8 cellular contexts compared by ENCODE assay signal in genomic region chr1:148901150-148901952, GRCh38. TPM values are rescaled to one million over a fixed set of nuclear protein-coding genes. Genes with fewer than 3 reads are reported as not detected.
DNase-seq lines count a peak whose midpoint lies in the region; ATAC-seq and TF ChIP-seq lines count a peak whose summit lies in the region.
"Not testable (repeated sequence)": the region's sequence is repeated elsewhere in the genome, so short reads cannot be mapped to it uniquely, and the experiment has no call there.

No MANE protein-coding gene starts in this region.

- H3K27ac Mint-ChIP-seq in T-helper 17 cell; activated T-helper 17 cell treated with anti-CD3 and anti-CD28 coated beads, Interleukin-2, amount 50 U/mL, for 72 hours; central memory CD8-positive, alpha-beta T cell (ENCODE audit: low read depth): not testable (repeated sequence)

- not testable (repeated sequence) for H3K36me3 ChIP-seq in GM23248 (ENCODE audit: low read depth); mucosa of descending colon (ENCODE audit: low read depth); gastrocnemius medialis; aorta (ENCODE audit: control insufficient read depth in 1 of 2, insufficient read depth in 2 of 2, low read length in 1 of 2)

- peak; percentile 41 for ATAC-seq in T-helper 17 cell
- ATAC-seq in activated T-helper 17 cell treated with anti-CD3 and anti-CD28 coated beads, Interleukin-2, amount 50 U/mL, for 72 hours (replicated peaks): peak; percentile 59
- ATAC-seq in central memory CD8-positive, alpha-beta T cell (replicated peaks; ENCODE audit: extremely low read depth, poor library complexity, severe bottlenecking): peak; percentile 45
- peak; percentile 98 to 99 for ATAC-seq in left cardiac atrium
- peak; percentile 98 for ATAC-seq in mucosa of descending colon
- peak; percentile 88 to 93 for ATAC-seq in gastrocnemius medialis
- ATAC-seq in aorta (ENCODE audit: low FRiP score): peak; percentile 99

- not testable (repeated sequence) for H2AFZ ChIP-seq in GM23248

- H3K4me1 Mint-ChIP-seq in T-helper 17 cell; activated T-helper 17 cell treated with anti-CD3 and anti-CD28 coated beads, Interleukin-2, amount 50 U/mL, for 72 hours; central memory CD8-positive, alpha-beta T cell: not testable (repeated sequence)

- not testable (repeated sequence) for H3K9me3 Mint-ChIP-seq in activated T-helper 17 cell treated with anti-CD3 and anti-CD28 coated beads, Interleukin-2, amount 50 U/mL, for 72 hours; central memory CD8-positive, alpha-beta T cell

- not testable (repeated sequence) for H4K20me1 ChIP-seq in GM23248 (ENCODE audit: insufficient read depth)

- TF ChIP-seq POLR2A in gastrocnemius medialis (IDR thresholded peaks at IDR 0.05): not testable (repeated sequence)

- 64 to 67% methylated on average over 2 of the region's 9 CpGs for WGBS in GM23248 (ENCODE audit: low coverage in 1 of 2, low lambda C conversion rate in 2 of 2, missing lambda C conversion rate in 2 of 2), 2 experiments
- WGBS in aorta, 2 donors: 33% methylated on average over 2 of the region's 9 CpGs; no CpG with 5 or more reads in 1 of the 2 donors

- in situ Hi-C loops in GM23248 (cut with MboI); gastrocnemius medialis (cut with MboI; ENCODE audit: low sequenced_read_pairs in 4 of 4): not testable (repeated sequence)

- peak overlapping the region; percentile 43; the same call in 1 of the 2 replicates for H3K27ac ChIP-seq in GM23248
- peak overlapping the region in 2 of 4 donors; percentile 73 to 86 for H3K27ac ChIP-seq in gastrocnemius medialis
- not testable (repeated sequence) for H3K27ac ChIP-seq in aorta (ENCODE audit: low read depth in 1 of 2, low read length in 2 of 2)

- not testable (repeated sequence) for H3K4me3 Mint-ChIP-seq in T-helper 17 cell; activated T-helper 17 cell treated with anti-CD3 and anti-CD28 coated beads, Interleukin-2, amount 50 U/mL, for 72 hours; central memory CD8-positive, alpha-beta T cell

- DNase-seq in GM23248; T-helper 17 cell; central memory CD8-positive, alpha-beta T cell (ENCODE audit: low spot score in 2 of 2); left cardiac atrium; mucosa of descending colon; gastrocnemius medialis; aorta: not testable (repeated sequence)

- not testable (repeated sequence) for H3K27me3 ChIP-seq in GM23248 (replicated peaks; ENCODE audit: insufficient read depth); gastrocnemius medialis; aorta (ENCODE audit: control insufficient read depth in 1 of 2, insufficient read depth in 2 of 2, low read length in 1 of 2)

- H3K79me2 ChIP-seq in GM23248 (ENCODE audit: insufficient read depth): not testable (repeated sequence)

- H3K4me1 ChIP-seq in GM23248 (ENCODE audit: insufficient read depth); mucosa of descending colon (ENCODE audit: low read depth); gastrocnemius medialis; aorta (ENCODE audit: control insufficient read depth in 1 of 2, insufficient read depth in 2 of 2, low read length in 2 of 2): not testable (repeated sequence)

- not testable (repeated sequence) for H3K9ac ChIP-seq in GM23248

- H3K4me2 ChIP-seq in GM23248 (ENCODE audit: unreplicated experiment): not testable (repeated sequence)

- H3K27me3 Mint-ChIP-seq in T-helper 17 cell; activated T-helper 17 cell treated with anti-CD3 and anti-CD28 coated beads, Interleukin-2, amount 50 U/mL, for 72 hours; central memory CD8-positive, alpha-beta T cell: not testable (repeated sequence)

- intact Hi-C loops in left cardiac atrium (cut with DNase I); mucosa of descending colon (cut with DNase I, micrococcal nuclease); gastrocnemius medialis (cut with DNase I; ENCODE audit: low total_unique reads); aorta (cut with DNase I): not testable (repeated sequence)

- not testable (repeated sequence) for TF ChIP-seq CTCF in mucosa of descending colon (IDR thresholded peaks at IDR 0.05); gastrocnemius medialis (IDR thresholded peaks at IDR 0.05 in 4 of 5, conservative IDR thresholded peaks at IDR 0.05 in 1 of 5)

- not testable (repeated sequence) for H3K4me3 ChIP-seq in GM23248; mucosa of descending colon; gastrocnemius medialis; aorta (ENCODE audit: low read length in 2 of 2)

- not testable (repeated sequence) for H3K36me3 Mint-ChIP-seq in T-helper 17 cell (ENCODE audit: low read depth); activated T-helper 17 cell treated with anti-CD3 and anti-CD28 coated beads, Interleukin-2, amount 50 U/mL, for 72 hours (ENCODE audit: low read depth); central memory CD8-positive, alpha-beta T cell (ENCODE audit: insufficient read depth)

- H3K9me2 ChIP-seq in GM23248 (ENCODE audit: insufficient read depth): not testable (repeated sequence)

- H3K9me3 ChIP-seq in GM23248 (ENCODE audit: low read depth); T-helper 17 cell (ENCODE audit: control insufficient read depth, low read length, poor library complexity, severe bottlenecking); mucosa of descending colon; gastrocnemius medialis; aorta (ENCODE audit: control insufficient read depth, low read length): not testable (repeated sequence)

- H3F3A ChIP-seq in GM23248 (ENCODE audit: insufficient read depth): not testable (repeated sequence)

RNA-seq across cellular contexts. Expression of gene PDE4DIP, which starts 57.1 kb away (rescaled TPM):
- 115 and 149 TPM in 2 replicates for total RNA-seq in GM23248 (2014; rRNA removed; shearing (Covaris generic))
- polyA plus RNA-seq in GM23248 (2016; fragmentation: Nextera tagmentation; extraction: Ambion mirVana) (116 and 128 TPM in 2 replicates), aorta (100 to 1,000 TPM in 1 of 2 donors, 10 to 100 TPM in 1; 70.7 to 107 TPM)
- total RNA-seq in T-helper 17 cell (10 to 100 TPM; 36.2 to 43.2 TPM), left cardiac atrium (1,000 to 10,000 TPM; 1,013 to 1,607 TPM), mucosa of descending colon (10 to 100 TPM; 49.3 to 62.1 (median 58.6) TPM), gastrocnemius medialis (1,000 to 10,000 TPM in 3 of 4 donors, 100 to 1,000 TPM in 1; 630 to 1,712 (median 1,308) TPM), aorta (100 to 1,000 TPM; 168 to 339 TPM)
- total RNA-seq in activated T-helper 17 cell treated with anti-CD3 and anti-CD28 coated beads, Interleukin-2, amount 50 U/mL, for 72 hours: 10 to 100 TPM; 47.2 to 66.0 TPM

Comparison
In these comparisons a context has a peak if more than half of its experiments do, and no peak if none do; other contexts are left out.
1. ATAC-seq: peak in every context shown above with its lines; median percentile 99 in aorta; 98 in left cardiac atrium; 98 in mucosa of descending colon; 90 in gastrocnemius medialis; 59 in activated T-helper 17 cell treated with anti-CD3 and anti-CD28 coated beads, Interleukin-2, amount 50 U/mL, for 72 hours; 45 in central memory CD8-positive, alpha-beta T cell; 41 in T-helper 17 cell.